Comparison of ENCODE assay signal across 15 cellular contexts in genomic region chr15:67172172-67172571, GRCh38.
A peak's percentile ranks its signal among the peaks of the same experiment; 100 is the strongest.
DNase-seq lines count a peak whose midpoint lies in the region; ATAC-seq lines count a peak whose summit lies in the region.
"Had no signal": no experiment of that assay in that cellular context is flagged by ENCODE, and none has a peak within 500 bp of the region (broad histone marks: within the 10 kb centered on the region; RNA-seq: fewer than 3 reads in every experiment).

No MANE protein-coding gene starts in this region.

- no peaks in the 10 kb centered on the region for H3K27me3 Mint-ChIP-seq in activated naive CD4-positive, alpha-beta T cell treated with anti-CD3 and anti-CD28 coated beads, Interleukin-2, amount 10 ng/mL, durations not matched to agents 7 days and 5 days
- H3K27me3 Mint-ChIP-seq in IgD-negative memory B cell, result no peaks in the 10 kb centered on the region

- CTCF ChIA-PET in activated naive CD4-positive, alpha-beta T cell treated with anti-CD3 and anti-CD28 coated beads, Interleukin-2, amount 10 ng/mL, durations not matched to agents 7 days and 5 days (lab: Charles Lee), result no interaction called here

- DNase-seq in activated naive CD4-positive, alpha-beta T cell treated with anti-CD3 and anti-CD28 coated beads, Interleukin-2, amount 10 ng/mL, durations not matched to agents 7 days and 5 days, result no peak
- DNase-seq in activated naive CD4-positive, alpha-beta T cell treated with Interleukin-2 at 50 U/mL for 16 hours, result no peak
- no peak for DNase-seq in activated naive CD4-positive, alpha-beta T cell treated with anti-CD3 and anti-CD28 coated beads, Interleukin-2, amount 50 U/mL, for 72 hours (ENCODE audit: low spot score in 2 of 2)
- DNase-seq in stimulated activated CD8-positive, alpha-beta memory T cell treated with anti-CD3 and anti-CD28 coated beads, Interleukin-4, amount 100 ng/mL, for 48 hours, result peak; percentile 63
- DNase-seq in RKO (ENCODE audit: low spot score) (no peak), CD1c-positive myeloid dendritic cell (ENCODE audit: extremely low spot score) (no peak)
- DNase-seq: amniotic stem cell, H7, KG1, NCI-H1694, NCI-H510A, testis had no signal

- peak overlapping the region; percentile 11 for H3K27ac Mint-ChIP-seq in activated naive CD4-positive, alpha-beta T cell treated with anti-CD3 and anti-CD28 coated beads, Interleukin-2, amount 10 ng/mL, durations not matched to agents 7 days and 5 days
- H3K27ac Mint-ChIP-seq in IgD-negative memory B cell, result peak overlapping the region; percentile 20 to 95 (median 71)
- H3K27ac Mint-ChIP-seq in activated naive CD4-positive, alpha-beta T cell treated with anti-CD3 and anti-CD28 coated beads, Interleukin-2, amount 50 U/mL, for 72 hours, result peak overlapping the region in 1 of 2 donors; percentile 89
- H3K27ac Mint-ChIP-seq: mesothelial cell of epicardium had no signal

- peaks cover 47% of the 10 kb centered on the region for H3K4me1 Mint-ChIP-seq in activated naive CD4-positive, alpha-beta T cell treated with anti-CD3 and anti-CD28 coated beads, Interleukin-2, amount 10 ng/mL, durations not matched to agents 7 days and 5 days
- peaks cover 12 to 45% (median 27%) of the 10 kb centered on the region in 3 donors for H3K4me1 Mint-ChIP-seq in IgD-negative memory B cell

- H3K36me3 Mint-ChIP-seq in activated naive CD4-positive, alpha-beta T cell treated with anti-CD3 and anti-CD28 coated beads, Interleukin-2, amount 10 ng/mL, durations not matched to agents 7 days and 5 days, result peaks cover 87% of the 10 kb centered on the region
- H3K36me3 Mint-ChIP-seq in IgD-negative memory B cell, result no peaks in the 10 kb centered on the region
- peaks cover 5 to 59% of the 10 kb centered on the region in 2 donors for H3K36me3 Mint-ChIP-seq in activated naive CD4-positive, alpha-beta T cell treated with anti-CD3 and anti-CD28 coated beads, Interleukin-2, amount 50 U/mL, for 72 hours

- ATAC-seq in activated naive CD4-positive, alpha-beta T cell treated with anti-CD3 and anti-CD28 coated beads, Interleukin-2, amount 50 U/mL, for 72 hours, result peak; percentile 27 to 31
- ATAC-seq in HG02571 (IDR thresholded peaks at IDR 0.05; ENCODE audit: unreplicated experiment), result no peak

- H3K9me3 Mint-ChIP-seq in activated naive CD4-positive, alpha-beta T cell treated with anti-CD3 and anti-CD28 coated beads, Interleukin-2, amount 10 ng/mL, durations not matched to agents 7 days and 5 days, result no peaks in the 10 kb centered on the region
- no peaks in the 10 kb centered on the region for H3K9me3 Mint-ChIP-seq in IgD-negative memory B cell
- no peaks in the 10 kb centered on the region for H3K9me3 Mint-ChIP-seq in activated naive CD4-positive, alpha-beta T cell treated with anti-CD3 and anti-CD28 coated beads, Interleukin-2, amount 50 U/mL, for 72 hours
- H3K9me3 Mint-ChIP-seq: mesothelial cell of epicardium had no signal

- no peak overlapping the region for H3K4me3 Mint-ChIP-seq in activated naive CD4-positive, alpha-beta T cell treated with anti-CD3 and anti-CD28 coated beads, Interleukin-2, amount 10 ng/mL, durations not matched to agents 7 days and 5 days
- H3K4me3 Mint-ChIP-seq in IgD-negative memory B cell, result no peak overlapping the region
- H3K4me3 Mint-ChIP-seq: mesothelial cell of epicardium had no signal
